In genomic region chr18:22224339-22224738, GRCh38 we compare ENCODE assay signal across 18 cellular contexts. TPM values are rescaled to one million over a fixed set of nuclear protein-coding genes. Genes with fewer than 3 reads are reported as not detected.
"Had no signal": no experiment of that assay in that cellular context is flagged by ENCODE, and none has a peak within 500 bp of the region (broad histone marks: within the 10 kb centered on the region; RNA-seq: fewer than 3 reads in every experiment).

No MANE protein-coding gene starts in this region.

- H3K27me3 Mint-ChIP-seq: activated CD4-positive, alpha-beta memory T cell treated with anti-CD3 and anti-CD28 coated beads for 36 hours had no signal

- H3K9me3 ChIP-seq: adrenal gland, left lung, prostate gland, testis, upper lobe of right lung had no signal

- H3K4me1 ChIP-seq: adrenal gland, left lung, prostate gland, testis, upper lobe of right lung had no signal

- H3K36me3 ChIP-seq: adrenal gland, cardiac muscle cell, left lung, prostate gland, upper lobe of right lung had no signal

- H3K4me1 Mint-ChIP-seq: neural crest cell had no signal

- H3K27ac Mint-ChIP-seq: activated CD4-positive, alpha-beta memory T cell treated with anti-CD3 and anti-CD28 coated beads for 36 hours; activated naive CD4-positive, alpha-beta T cell treated with anti-CD3 and anti-CD28 coated beads, Interleukin-2, amount 50 U/mL, for 72 hours; activated T-helper 1 cell treated with anti-CD3 and anti-CD28 coated beads, Interleukin-12 subunit alpha, Interleukin-12 subunit beta, Interleukin-2, Interleukin-4 antibody, amounts not matched to agents 30 ng/mL and 10 ng/mL and 1 ng/mL, durations not matched to agents 14 hours and 24 hours and 36 hours; T-helper 2 cell treated with Interferon-gamma antibody and Interleukin-4, amounts not matched to agents 5 μg/mL and 100 μg/mL, for 36 hours had no signal

- H3K4me3 Mint-ChIP-seq: activated CD4-positive, alpha-beta memory T cell treated with anti-CD3 and anti-CD28 coated beads for 36 hours; activated T-helper 1 cell treated with anti-CD3 and anti-CD28 coated beads, Interleukin-12 subunit alpha, Interleukin-12 subunit beta, Interleukin-2, Interleukin-4 antibody, amounts not matched to agents 30 ng/mL and 10 ng/mL and 1 ng/mL, durations not matched to agents 14 hours and 24 hours and 36 hours; neural crest cell; T-helper 2 cell treated with Interferon-gamma antibody and Interleukin-4, amounts not matched to agents 5 μg/mL and 100 μg/mL, for 36 hours had no signal

- H3K36me3 Mint-ChIP-seq: activated CD4-positive, alpha-beta memory T cell treated with anti-CD3 and anti-CD28 coated beads for 36 hours; activated naive CD4-positive, alpha-beta T cell treated with anti-CD3 and anti-CD28 coated beads, Interleukin-2, amount 50 U/mL, for 72 hours had no signal

- DNase-seq: activated gamma-delta T cell treated with Interleukin-2 at 50 U/mL for 16 hours; activated T-cell treated with anti-CD3 and anti-CD28 coated beads for 4 hours; effector memory CD4-positive, alpha-beta T cell; foreskin melanocyte; stimulated activated CD4-positive, alpha-beta T cell treated with anti-CD3 and anti-CD28 coated beads, Interleukin-2, amount 100 ng/mL, for 48 hours had no signal

- H3K27me3 ChIP-seq: adrenal gland, cardiac muscle cell, left lung, testis, upper lobe of right lung had no signal

- FAIRE-seq: TTC549 had no signal

- H3K27ac ChIP-seq: cardiac muscle cell, left lung, prostate gland, testis, upper lobe of right lung had no signal

- H3K4me3 ChIP-seq: adrenal gland, cardiac muscle cell, left lung, prostate gland, skin epidermis, testis, upper lobe of right lung had no signal

- H3K9me3 Mint-ChIP-seq: activated CD4-positive, alpha-beta memory T cell treated with anti-CD3 and anti-CD28 coated beads for 36 hours; neural crest cell; T-helper 2 cell treated with Interferon-gamma antibody and Interleukin-4, amounts not matched to agents 5 μg/mL and 100 μg/mL, for 36 hours had no signal

RNA-seq across cellular contexts. Expression of gene GATA6, which starts 55.0 kb away (rescaled TPM):
- total RNA-seq: activated naive CD4-positive, alpha-beta T cell treated with anti-CD3 and anti-CD28 coated beads, Interleukin-2, amount 50 U/mL, for 72 hours; activated T-helper 1 cell treated with anti-CD3 and anti-CD28 coated beads, Interleukin-12 subunit alpha, Interleukin-12 subunit beta, Interleukin-2, Interleukin-4 antibody, amounts not matched to agents 30 ng/mL and 10 ng/mL and 1 ng/mL, durations not matched to agents 14 hours and 24 hours and 36 hours; neural crest cell had no signal
